Comparison of ENCODE assay signal across 16 cellular contexts in genomic region chr3:48759071-48759470, GRCh38. TPM values are rescaled to one million over a fixed set of nuclear protein-coding genes. Genes with fewer than 3 reads are reported as not detected.
DNase-seq lines count a peak whose midpoint lies in the region; ATAC-seq and TF ChIP-seq lines count a peak whose summit lies in the region.
"Had no signal": no experiment of that assay in that cellular context is flagged by ENCODE, and none has a peak within 500 bp of the region (broad histone marks: within the 10 kb centered on the region; RNA-seq: fewer than 3 reads in every experiment).

No MANE protein-coding gene starts in this region.

- DNase-seq in LNCaP clone FGC (ENCODE audit: low read depth) (peak; percentile 11), chondrocyte (ENCODE audit: low spot score) (no peak), upper lobe of left lung (no peak), NCI-H226 (no peak), foreskin keratinocyte (no peak)
- DNase-seq: C1 segment of cervical spinal cord; Calu3; CD4-positive, alpha-beta memory T cell; COR-L47; DMS53; DMS79 treated with DMSO at 0.1 percent for 48 hours; GOT3; HFFc6 had no signal

- H3K27me3 Mint-ChIP-seq in chondrocyte (ENCODE audit: low read depth) = no peaks in the 10 kb centered on the region
- H3K27me3 Mint-ChIP-seq: CD4-positive, alpha-beta memory T cell had no signal

- TF ChIP-seq POLR2A in upper lobe of left lung (IDR thresholded peaks at IDR 0.05) = no peak

- H3K4me3 ChIP-seq in LNCaP clone FGC (ENCODE audit: low read depth, low read length) (no peak overlapping the region), upper lobe of left lung (no peak overlapping the region)
- H3K4me3 ChIP-seq: HAP-1 had no signal

- TF ChIP-seq EP300 in upper lobe of left lung (IDR thresholded peaks at IDR 0.05) = no peak

- H3K27ac Mint-ChIP-seq in chondrocyte (ENCODE audit: unreplicated experiment) = peak overlapping the region; percentile 49
- H3K27ac Mint-ChIP-seq: CD4-positive, alpha-beta memory T cell; HFFc6 had no signal

- ATAC-seq in esophagus mucosa (peak; percentile 79), upper lobe of left lung (ENCODE audit: low FRiP score in 2 of 2) (no peak), GM18517 (IDR thresholded peaks at IDR 0.05; ENCODE audit: unreplicated experiment) (no peak), foreskin keratinocyte (no peak)

- no peak overlapping the region for H3K27ac ChIP-seq in upper lobe of left lung
- H3K27ac ChIP-seq in foreskin keratinocyte = no peak overlapping the region

- no peaks in the 10 kb centered on the region for H3K9me3 Mint-ChIP-seq in chondrocyte (ENCODE audit: low read depth)
- H3K9me3 Mint-ChIP-seq: CD4-positive, alpha-beta memory T cell; HFFc6 had no signal

- no peak for TF ChIP-seq CTCF in LNCaP clone FGC (IDR thresholded peaks at IDR 0.05; ENCODE audit: control insufficient read depth, extremely low read depth, insufficient read depth)
- no peak for TF ChIP-seq CTCF in chondrocyte (IDR thresholded peaks at IDR 0.05)
- TF ChIP-seq CTCF in upper lobe of left lung (IDR thresholded peaks at IDR 0.05) = no peak
- TF ChIP-seq CTCF in foreskin keratinocyte (conservative IDR thresholded peaks at IDR 0.05) = no peak

- H3K4me3 Mint-ChIP-seq in chondrocyte (ENCODE audit: unreplicated experiment) = no peak overlapping the region
- H3K4me3 Mint-ChIP-seq: CD4-positive, alpha-beta memory T cell; HFFc6 had no signal

- H3K4me1 ChIP-seq in upper lobe of left lung (no peaks in the 10 kb centered on the region), foreskin keratinocyte (no peaks in the 10 kb centered on the region)
- H3K4me1 ChIP-seq: HAP-1 had no signal

- 88 to 100% methylated on average over 4 of the region's 4 CpGs for WGBS in upper lobe of left lung, 2 donors

- H3K27me3 ChIP-seq in upper lobe of left lung (no peaks in the 10 kb centered on the region), foreskin keratinocyte (no peaks in the 10 kb centered on the region)

- H3K36me3 ChIP-seq in upper lobe of left lung = peaks cover 0 to 52% (median 15%) of the 10 kb centered on the region in 4 donors

- H3K9me3 ChIP-seq in upper lobe of left lung = no peaks in the 10 kb centered on the region
- H3K9me3 ChIP-seq: HAP-1 had no signal

- peaks cover 15% of the 10 kb centered on the region for H3K4me1 Mint-ChIP-seq in chondrocyte (ENCODE audit: low read depth)
- H3K4me1 Mint-ChIP-seq: CD4-positive, alpha-beta memory T cell had no signal

- H3K36me3 Mint-ChIP-seq in chondrocyte (ENCODE audit: low read depth) = peaks cover 15% of the 10 kb centered on the region

RNA-seq across cellular contexts. Expression of gene IP6K2, which starts 42.0 kb away (rescaled TPM):
- 68.8 to 109 TPM (median 72.3 TPM) in 3 replicates for total RNA-seq in chondrocyte
- total RNA-seq in esophagus mucosa = 53.1 TPM
- total RNA-seq in upper lobe of left lung = 100 to 1,000 TPM in 1 of 6 donors, 10 to 100 TPM in 5; 53.3 to 106 (median 65.4) TPM
- total RNA-seq in foreskin keratinocyte = 58.5 and 62.4 TPM in 2 replicates
- 59.0 and 65.4 TPM in 2 replicates for polyA plus RNA-seq in foreskin keratinocyte
